19 cellular contexts compared by ENCODE assay signal in genomic region chr13:31055589-31055988, GRCh38.
A peak's percentile ranks its signal among the peaks of the same experiment; 100 is the strongest.
DNase-seq lines count a peak whose midpoint lies in the region; ATAC-seq and TF ChIP-seq lines count a peak whose summit lies in the region.
"Had no signal": no experiment of that assay in that cellular context is flagged by ENCODE, and none has a peak within 500 bp of the region (broad histone marks: within the 10 kb centered on the region; RNA-seq: fewer than 3 reads in every experiment).

No MANE protein-coding gene starts in this region.

- H2BK12ac ChIP-seq in trophoblast cell (ENCODE audit: low read length), result no peak overlapping the region

- H3K18ac ChIP-seq in trophoblast cell (ENCODE audit: low read length), result no peak overlapping the region

- no peak overlapping the region for H2AK5ac ChIP-seq in trophoblast cell (ENCODE audit: low read length)

- H3K9me3 ChIP-seq in trophoblast cell (ENCODE audit: insufficient read depth, low read depth, low read length) (peaks cover 10% of the 10 kb centered on the region), aorta (ENCODE audit: control insufficient read depth, low read length) (no peaks in the 10 kb centered on the region)
- H3K9me3 ChIP-seq: BLaER1 had no signal

- H3K4me2 ChIP-seq in trophoblast cell (ENCODE audit: low read length), result no peak overlapping the region
- H3K4me2 ChIP-seq: BLaER1, GM23338 had no signal

- WGBS in trophoblast cell (ENCODE audit: extremely low coverage, insufficient coverage, insufficient read length), result no CpG with 5 or more reads among the region's 5 CpGs
- WGBS in aorta, 2 donors, result 93 to 94% methylated on average over 5 of the region's 5 CpGs

- H3K36me3 ChIP-seq in trophoblast cell (ENCODE audit: control insufficient read depth in 1 of 2, insufficient read depth in 2 of 2, low read length in 2 of 2) (no peaks in the 10 kb centered on the region), aorta (ENCODE audit: control insufficient read depth in 1 of 2, insufficient read depth in 2 of 2, low read length in 1 of 2) (no peaks in the 10 kb centered on the region)
- H3K36me3 ChIP-seq: BLaER1 had no signal

- H4K91ac ChIP-seq in trophoblast cell (ENCODE audit: low read depth, low read length), result no peak overlapping the region

- peaks cover 14% of the 10 kb centered on the region for H3K4me1 Mint-ChIP-seq in stimulated activated naive CD8-positive, alpha-beta T cell treated with anti-CD3 and anti-CD28 coated beads, Interleukin-15, amount 100 ng/mL, for 72 hours
- H3K4me1 Mint-ChIP-seq in nephron progenitor cell, result peaks cover 13% of the 10 kb centered on the region
- H3K4me1 Mint-ChIP-seq: CD4-positive, alpha-beta memory T cell had no signal

- peaks cover 17% of the 10 kb centered on the region for H3K27me3 Mint-ChIP-seq in stimulated activated naive CD8-positive, alpha-beta T cell treated with anti-CD3 and anti-CD28 coated beads, Interleukin-15, amount 100 ng/mL, for 72 hours
- H3K27me3 Mint-ChIP-seq in nephron progenitor cell (ENCODE audit: low read depth, poor library complexity), result peaks cover 4% of the 10 kb centered on the region

- no peaks in the 10 kb centered on the region for H3K9me3 Mint-ChIP-seq in stimulated activated naive CD8-positive, alpha-beta T cell treated with anti-CD3 and anti-CD28 coated beads, Interleukin-15, amount 100 ng/mL, for 72 hours
- H3K9me3 Mint-ChIP-seq in nephron progenitor cell, result no peaks in the 10 kb centered on the region
- H3K9me3 Mint-ChIP-seq: CD14-positive monocyte; CD4-positive, alpha-beta memory T cell; GM23338; HFFc6 had no signal

- H3K23ac ChIP-seq in trophoblast cell (ENCODE audit: low read length), result peak overlapping the region; percentile 41

- H3K27ac Mint-ChIP-seq in stimulated activated naive CD8-positive, alpha-beta T cell treated with anti-CD3 and anti-CD28 coated beads, Interleukin-15, amount 100 ng/mL, for 72 hours, result no peak overlapping the region
- no peak overlapping the region for H3K27ac Mint-ChIP-seq in nephron progenitor cell
- H3K27ac Mint-ChIP-seq: CD14-positive monocyte; CD4-positive, alpha-beta memory T cell; GM23338; HFFc6 had no signal

- DNase-seq in stimulated activated naive CD8-positive, alpha-beta T cell treated with anti-CD3 and anti-CD28 coated beads, Interleukin-15, amount 100 ng/mL, for 72 hours, result no peak
- no peak for DNase-seq in stimulated activated naive CD8-positive, alpha-beta T cell treated with anti-CD3 and anti-CD28 coated beads, Interleukin-15, Interleukin-2, amounts not matched to agents 100 U/mL and 50 U/mL, for 24 hours
- no peak for DNase-seq in dorsolateral prefrontal cortex
- no peak for DNase-seq in trophoblast cell
- no peak for DNase-seq in aorta
- DNase-seq in activated CD4-positive, alpha-beta T cell treated with anti-CD3 and anti-CD28 coated beads for 4 hours, result no peak
- DNase-seq in nephron progenitor cell, result no peak
- DNase-seq: 8988T; CD4-positive, alpha-beta memory T cell; DMS153; DMS79; GDM1; HCEC 1CT; HFFc6 had no signal

- no peak overlapping the region for H4K12ac ChIP-seq in trophoblast cell (ENCODE audit: low read depth, low read length)

- H3K79me1 ChIP-seq in trophoblast cell (ENCODE audit: low read length), result no peaks in the 10 kb centered on the region

- H3K4me3 ChIP-seq in dorsolateral prefrontal cortex (peak overlapping the region in 51 of 59 donors; percentile 3 to 62 (median 38)), trophoblast cell (ENCODE audit: low read depth, low read length) (no peak overlapping the region), aorta (ENCODE audit: low read length in 2 of 2) (no peak overlapping the region)
- H3K4me3 ChIP-seq: BLaER1, GM23338 had no signal

- TF ChIP-seq CTCF in dorsolateral prefrontal cortex (IDR thresholded peaks at IDR 0.05 in 54 of 56, conservative IDR thresholded peaks at IDR 0.05 in 2 of 56; ENCODE audit: low read depth in 1 of 56, partially characterized antibody in 56 of 56) (no peak), nephron progenitor cell (IDR thresholded peaks at IDR 0.05) (no peak)

- H3K27ac ChIP-seq in dorsolateral prefrontal cortex (peak overlapping the region in 41 of 59 donors; percentile 2 to 80 (median 51)), trophoblast cell (ENCODE audit: low read depth, low read length) (no peak overlapping the region), aorta (ENCODE audit: low read depth in 1 of 2, low read length in 2 of 2) (no peak overlapping the region)
- H3K27ac ChIP-seq: BLaER1 had no signal

- no peak overlapping the region for H3K4me3 Mint-ChIP-seq in stimulated activated naive CD8-positive, alpha-beta T cell treated with anti-CD3 and anti-CD28 coated beads, Interleukin-15, amount 100 ng/mL, for 72 hours
- no peak overlapping the region for H3K4me3 Mint-ChIP-seq in nephron progenitor cell
- H3K4me3 Mint-ChIP-seq: CD14-positive monocyte; CD4-positive, alpha-beta memory T cell; GM23338; HFFc6 had no signal

- no peaks in the 10 kb centered on the region for H3K36me3 Mint-ChIP-seq in nephron progenitor cell (ENCODE audit: low read depth)
- H3K36me3 Mint-ChIP-seq: CD14-positive monocyte; CD4-positive, alpha-beta memory T cell had no signal

- no peak overlapping the region for H2BK5ac ChIP-seq in trophoblast cell (ENCODE audit: low read depth, low read length, poor library complexity)

- H3K4ac ChIP-seq in trophoblast cell (ENCODE audit: low read depth, low read length), result no peak overlapping the region

- no peak overlapping the region for H2BK120ac ChIP-seq in trophoblast cell (ENCODE audit: insufficient read depth, low read length, poor library complexity)

- no peak overlapping the region for H2AFZ ChIP-seq in trophoblast cell (ENCODE audit: insufficient read depth, low read length, poor library complexity)
- H2AFZ ChIP-seq: GM23338 had no signal

- intact Hi-C loops in dorsolateral prefrontal cortex (cut with DNase I) (no loop called here), aorta (cut with DNase I) (no loop called here)

- H3K79me2 ChIP-seq in trophoblast cell (ENCODE audit: control insufficient read depth, insufficient read depth, low read length, poor library complexity), result no peaks in the 10 kb centered on the region

- peaks cover 0 to 4% (median 0%) of the 10 kb centered on the region in 45 donors for H3K27me3 ChIP-seq in dorsolateral prefrontal cortex
- no peaks in the 10 kb centered on the region for H3K27me3 ChIP-seq in trophoblast cell (ENCODE audit: insufficient read depth, low read length)
- H3K27me3 ChIP-seq in aorta (ENCODE audit: control insufficient read depth in 1 of 2, insufficient read depth in 2 of 2, low read length in 1 of 2), result no peaks in the 10 kb centered on the region
- H3K27me3 ChIP-seq: BLaER1 had no signal

- no peak overlapping the region for H4K8ac ChIP-seq in trophoblast cell (ENCODE audit: low read depth, low read length)

- H3K4me1 ChIP-seq in trophoblast cell (ENCODE audit: control insufficient read depth in 1 of 2, insufficient read depth in 2 of 2, low read length in 2 of 2) (no peaks in the 10 kb centered on the region), aorta (ENCODE audit: control insufficient read depth in 1 of 2, insufficient read depth in 2 of 2, low read length in 2 of 2) (no peaks in the 10 kb centered on the region)

- H3K9ac ChIP-seq in trophoblast cell (ENCODE audit: low read length), result no peak overlapping the region
- H3K9ac ChIP-seq: BLaER1 had no signal

- ATAC-seq in stimulated activated naive CD8-positive, alpha-beta T cell treated with anti-CD3 and anti-CD28 coated beads, Interleukin-15, amount 100 ng/mL, for 72 hours, result peak; percentile 31
- no peak for ATAC-seq in stimulated activated naive CD8-positive, alpha-beta T cell treated with anti-CD3 and anti-CD28 coated beads, Interleukin-15, Interleukin-2, amounts not matched to agents 100 U/mL and 50 U/mL, for 24 hours
- ATAC-seq in aorta (ENCODE audit: low FRiP score) (peak; percentile 42), HG03571 (IDR thresholded peaks at IDR 0.05; ENCODE audit: unreplicated experiment) (no peak)
- ATAC-seq: GM23338, HepG2 had no signal

- H3K14ac ChIP-seq in trophoblast cell (ENCODE audit: low read length), result no peak overlapping the region

Comparison
In these comparisons a context has a peak if more than half of its experiments do, and no peak if none do; other contexts are left out.
1. ATAC-seq: peak in stimulated activated naive CD8-positive, alpha-beta T cell treated with anti-CD3 and anti-CD28 coated beads, Interleukin-15, amount 100 ng/mL, for 72 hours (single experiment) and aorta (single experiment); none in stimulated activated naive CD8-positive, alpha-beta T cell treated with anti-CD3 and anti-CD28 coated beads, Interleukin-15, Interleukin-2, amounts not matched to agents 100 U/mL and 50 U/mL, for 24 hours (single experiment) and HG03571 (single experiment).
2. H3K27ac ChIP-seq: peak in dorsolateral prefrontal cortex (41 of 59); none in trophoblast cell (single experiment) and aorta (0 of 2).
3. H3K4me3 ChIP-seq: peak in dorsolateral prefrontal cortex (51 of 59); none in trophoblast cell (single experiment) and aorta (0 of 2).